Comparison of ENCODE assay signal across 22 cellular contexts in genomic region chr10:15444105-15445021, GRCh38.
"Had no signal": no experiment of that assay in that cellular context is flagged by ENCODE, and none has a peak within 500 bp of the region (broad histone marks: within the 10 kb centered on the region; RNA-seq: fewer than 3 reads in every experiment).

No MANE protein-coding gene starts in this region.

- H3K27me3 ChIP-seq: esophagus squamous epithelium, gastroesophageal sphincter, testis, tibial nerve had no signal

- H3K27ac ChIP-seq: dorsolateral prefrontal cortex, epithelial cell of prostate, esophagus squamous epithelium, gastroesophageal sphincter, left lung, lower lobe of right lung, spleen, testis, tibial nerve had no signal

- H3K9me3 ChIP-seq: esophagus squamous epithelium, gastroesophageal sphincter, left lung, lower lobe of right lung, spleen, testis, tibial nerve had no signal

- DNase-seq: cortex of kidney; dorsolateral prefrontal cortex; effector memory CD8-positive, alpha-beta T cell; esophagus squamous epithelium; foreskin fibroblast; glutamatergic neuron; islet precursor cell; left lung; lower lobe of right lung; mesenchymal stem cell; naive B cell; spleen; stimulated activated CD4-positive, alpha-beta T cell treated with anti-CD3 and anti-CD28 coated beads, Interleukin-15, amount 100 ng/mL, for 24 hours; stimulated activated CD4-positive, alpha-beta T cell treated with anti-CD3 and anti-CD28 coated beads, Interleukin-1b, Interleukin-23, amount 100 ng/mL, for 48 hours; stimulated activated CD4-positive, alpha-beta T cell treated with anti-CD3 and anti-CD28 coated beads, Interleukin-4, amount 100 ng/mL, for 24 hours; stimulated activated naive B cell treated with anti-CD40 and anti-IgM and Interleukin-4, amounts not matched to agents 10 μg/mL and 1 μg/mL and 100 μg/mL, for 72 hours; stimulated activated naive CD8-positive, alpha-beta T cell treated with anti-CD3 and anti-CD28 coated beads, Interleukin-15, amount 100 ng/mL, for 72 hours; testis had no signal

- H3K36me3 ChIP-seq: esophagus squamous epithelium, gastroesophageal sphincter, left lung, lower lobe of right lung, spleen, tibial nerve had no signal

- H3K4me1 ChIP-seq: lower lobe of right lung, testis had no signal

- ATAC-seq: effector memory CD8-positive, alpha-beta T cell; gastroesophageal sphincter; left lung; lower lobe of right lung; sciatic nerve; stimulated activated naive B cell treated with anti-CD40 and anti-IgM and Interleukin-4, amounts not matched to agents 10 μg/mL and 1 μg/mL and 100 μg/mL, for 72 hours; stimulated activated naive CD8-positive, alpha-beta T cell treated with anti-CD3 and anti-CD28 coated beads, Interleukin-15, amount 100 ng/mL, for 72 hours had no signal

- H3K4me3 ChIP-seq: dorsolateral prefrontal cortex, esophagus squamous epithelium, gastroesophageal sphincter, left lung, lower lobe of right lung, spleen, testis, tibial nerve had no signal
